19 cellular contexts compared by ENCODE assay signal in genomic region chr2:75568174-75568573, GRCh38. TPM values are rescaled to one million over a fixed set of nuclear protein-coding genes. Genes with fewer than 3 reads are reported as not detected.
A peak's percentile ranks its signal among the peaks of the same experiment; 100 is the strongest.
DNase-seq lines count a peak whose midpoint lies in the region; FAIRE-seq and TF ChIP-seq lines count a peak whose summit lies in the region.
"Had no signal": no experiment of that assay in that cellular context is flagged by ENCODE, and none has a peak within 500 bp of the region (broad histone marks: within the 10 kb centered on the region; RNA-seq: fewer than 3 reads in every experiment).

No MANE protein-coding gene starts in this region.

- H3K36me3 ChIP-seq in small intestine (ENCODE audit: control insufficient read depth in 2 of 2, insufficient read depth in 2 of 2, low read length in 2 of 2): no peaks in the 10 kb centered on the region
- H3K36me3 ChIP-seq: BLaER1 had no signal

- WGBS in small intestine, 3 donors: 91 to 96% (median 93%) methylated on average over 1 of the region's 1 CpG

- H3K4me3 ChIP-seq in epithelial cell of proximal tubule (ENCODE audit: low read depth, low read length): peak overlapping the region; percentile 53
- H3K4me3 ChIP-seq in small intestine (ENCODE audit: low read depth in 1 of 2, low read length in 2 of 2): no peak overlapping the region
- H3K4me3 ChIP-seq: BLaER1 had no signal

- no peak for TF ChIP-seq CTCF in epithelial cell of proximal tubule (conservative IDR thresholded peaks at IDR 0.05; ENCODE audit: low read depth, low read length)

- no peaks in the 10 kb centered on the region for H3K9me3 ChIP-seq in small intestine (ENCODE audit: control insufficient read depth, low read depth)
- H3K9me3 ChIP-seq: BLaER1 had no signal

- DNase-seq in epithelial cell of proximal tubule (ENCODE audit: low read depth): no peak
- DNase-seq in small intestine: no peak
- no peak for DNase-seq in Kasumi-1 (lab: John Stamatoyannopoulos, UW)
- no peak for DNase-seq in NCI-H2107 (lab: John Stamatoyannopoulos, UW)
- DNase-seq in retina: no peak
- DNase-seq: CD4-positive, alpha-beta memory T cell; DMS153; DMS79 treated with DMSO at 0.1 percent for 48 hours; EL; H9 had no signal

- H3K27me3 ChIP-seq in small intestine (ENCODE audit: control insufficient read depth in 2 of 2, insufficient read depth in 2 of 2, low read length in 2 of 2): no peaks in the 10 kb centered on the region

- FAIRE-seq in A204.1 (lab: Jason Lieb, UNC): peak; percentile 90
- FAIRE-seq in TTC549 (lab: Jason Lieb, UNC): peak; percentile 92
- FAIRE-seq in small intestine (lab: Jason Lieb, UNC): peak; percentile 72
- FAIRE-seq: GM12891, GM19239, H1 had no signal

- H3K27ac ChIP-seq in small intestine (ENCODE audit: low read depth in 1 of 2, low read length in 1 of 2): no peak overlapping the region
- H3K27ac ChIP-seq: 22Rv1, BLaER1 had no signal

- H3K4me1 ChIP-seq in small intestine (ENCODE audit: control insufficient read depth in 2 of 2, insufficient read depth in 1 of 2, low read depth in 1 of 2, low read length in 1 of 2): no peaks in the 10 kb centered on the region

RNA-seq across cellular contexts. Expression of gene EVA1A, which starts 7.4 kb away (rescaled TPM):
- 53.7 and 67.0 TPM in 2 replicates for total RNA-seq in epithelial cell of proximal tubule
- 1 to 10 TPM in 2 of 3 donors, under 1 TPM in 1; 0.45 to 8.8 (median 1.1) TPM for polyA plus RNA-seq in small intestine
- total RNA-seq: CD4-positive, alpha-beta memory T cell; HT-29 had no signal
- polyA plus RNA-seq: CD14-positive monocyte; CD4-positive, alpha-beta memory T cell had no signal
